ENCODE assay signal across 8 cellular contexts in the genomic region with DNA sequence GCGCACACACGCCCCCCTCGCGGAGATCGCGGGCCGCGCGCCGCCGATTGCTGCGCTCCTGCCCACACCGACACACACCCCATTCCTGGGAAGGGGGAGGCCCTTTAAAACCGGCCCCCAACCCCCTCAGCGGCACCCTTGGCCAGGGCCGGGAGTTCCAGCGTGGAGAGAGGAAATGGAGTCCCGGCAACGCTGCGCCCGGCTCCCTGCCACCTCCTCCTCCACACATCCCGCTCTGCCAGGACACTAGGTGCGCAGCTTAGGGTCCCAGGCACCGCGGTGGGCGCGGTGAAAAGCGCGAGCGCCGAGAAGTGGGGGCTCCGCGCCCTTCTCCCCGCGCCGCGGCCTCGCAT. TPM values are rescaled to one million over a fixed set of nuclear protein-coding genes. Genes with fewer than 3 reads are reported as not detected.
A peak's percentile ranks its signal among the peaks of the same experiment; 100 is the strongest.
DNase-seq lines count a peak whose midpoint lies in the region; TF ChIP-seq lines count a peak whose summit lies in the region.

No MANE protein-coding gene starts in this region.

- H3K27me3 ChIP-seq in esophagus muscularis mucosa (peaks cover 0 to 9% (median 0%) of the 10 kb centered on the region in 4 donors), osteoblast (ENCODE audit: insufficient read depth, low read length) (no peaks in the 10 kb centered on the region)

- peaks cover 40% of the 10 kb centered on the region for H3K79me2 ChIP-seq in osteoblast (ENCODE audit: insufficient read depth, low read length)

- H2AFZ ChIP-seq in osteoblast (ENCODE audit: low read length): peak overlapping the region; percentile 95

- TF ChIP-seq POLR2A in esophagus muscularis mucosa (IDR thresholded peaks at IDR 0.05; ENCODE audit: low read depth): no peak

- CTCF ChIA-PET in HEK293 (lab: Yijun Ruan, JAX): interaction anchor here (0.7 to 7.7 kb wide), 10 partner anchors 9 to 400 kb away, joined by 3 to 50 read pairs (median 4); no protein-coding TSS in a partner anchor
- CTCF ChIA-PET in RWPE1 (lab: Yijun Ruan, JAX): interaction anchor here (0.6 to 2.6 kb wide), 8 partner anchors 13 to 59 kb away, joined by 3 to 18 read pairs (median 5); no protein-coding TSS in a partner anchor

- H3K27ac ChIP-seq in HEK293 (ENCODE audit: extremely low read depth, low read depth, low read length) (peak overlapping the region; percentile 88), RWPE1 (peak overlapping the region; percentile 94), esophagus muscularis mucosa (replicated peaks in 1 of 4) (peak overlapping the region; percentile 93 to 100 (median 99)), osteoblast (ENCODE audit: low read depth, low read length) (peak overlapping the region; percentile 78)

- H3K9me3 ChIP-seq in HEK293 (ENCODE audit: control insufficient read depth, insufficient read depth, low read depth, low read length) (no peaks in the 10 kb centered on the region), esophagus muscularis mucosa (no peaks in the 10 kb centered on the region), osteoblast (ENCODE audit: low read depth, low read length) (no peaks in the 10 kb centered on the region)

- no peak for TF ChIP-seq EP300 in esophagus muscularis mucosa (IDR thresholded peaks at IDR 0.05)

- H4K20me1 ChIP-seq in osteoblast (ENCODE audit: insufficient read depth, low read length): peaks cover 6% of the 10 kb centered on the region

- TF ChIP-seq CTCF in HEK293 (tag by site-specific recombination; IDR thresholded peaks at IDR 0.05) (no peak; the same call in 1 of the 2 replicates), RWPE1 (conservative IDR thresholded peaks at IDR 0.05; ENCODE audit: low read depth) (no peak), esophagus muscularis mucosa (IDR thresholded peaks at IDR 0.05) (no peak), osteoblast (IDR thresholded peaks at IDR 0.05; ENCODE audit: extremely low read depth, low read depth, low read length) (no peak)

- H3K4me2 ChIP-seq in osteoblast (ENCODE audit: insufficient read depth, low read length): peak overlapping the region; percentile 87

- WGBS in esophagus muscularis mucosa: no CpG with 5 or more reads among the region's 38 CpGs

- peak overlapping the region; percentile 86 for H3K4me3 ChIP-seq in HEK293 (ENCODE audit: low read depth, low read length)
- H3K4me3 ChIP-seq in esophagus muscularis mucosa: peak overlapping the region; percentile 78 to 100 (median 95)
- peak overlapping the region; percentile 99 for H3K4me3 ChIP-seq in osteoblast (ENCODE audit: insufficient read depth, low read length)

- peaks cover 0 to 6% of the 10 kb centered on the region in 2 experiments; a peak in 1 of 3 replicates for H3K36me3 ChIP-seq in HEK293 (ENCODE audit: control insufficient read depth in 2 of 2, insufficient read depth in 1 of 2, low read length in 2 of 2)
- H3K36me3 ChIP-seq in esophagus muscularis mucosa: peaks cover 0 to 6% (median 2%) of the 10 kb centered on the region in 4 donors
- no peaks in the 10 kb centered on the region for H3K36me3 ChIP-seq in osteoblast (ENCODE audit: insufficient read depth, low read length)

- POLR2A ChIA-PET in HEK293 (lab: Yijun Ruan, JAX): interaction anchor here (0.8 to 2.7 kb wide), 14 partner anchors 10 to 79 kb away, joined by 3 to 33 read pairs (median 4); a partner anchor contains a TSS
- POLR2A ChIA-PET in RWPE1 (lab: Yijun Ruan, JAX; ENCODE audit: low non-redundant PET): interaction anchor here (1.5 kb wide), 1 partner anchor 10 kb away, joined by 4 read pairs; no protein-coding TSS in a partner anchor

- DNase-seq in NCI-H1092 treated with DMSO at 0.1 percent for 48 hours (lab: John Stamatoyannopoulos, UW): peak; percentile 44
- no peak for DNase-seq in NCI-H1092 (lab: John Stamatoyannopoulos, UW)
- no peak for DNase-seq in RWPE1 (ENCODE audit: low spot score)
- no peak for DNase-seq in esophagus muscularis mucosa (ENCODE audit: extremely low spot score)
- DNase-seq in osteoblast (ENCODE audit: insufficient read length, low spot score, missing footprints): peak; percentile 78
- no peak for DNase-seq in SIG-M5 treated with dmso at 0.1 percent for 504 hours (lab: John Stamatoyannopoulos, UW; ENCODE audit: unreplicated experiment)
- no peak for DNase-seq in H4 (ENCODE audit: low spot score)

- H3K4me1 ChIP-seq in HEK293 (ENCODE audit: control insufficient read depth, insufficient read depth, low read length) (peaks cover 19% of the 10 kb centered on the region), esophagus muscularis mucosa (peaks cover 39 to 48% (median 47%) of the 10 kb centered on the region in 4 donors), osteoblast (ENCODE audit: insufficient read depth, low read length) (peaks cover 39% of the 10 kb centered on the region)

- intact Hi-C loops in esophagus muscularis mucosa (cut with DNase I): loop anchor here (5.0 kb wide), 1 partner anchor 56 kb away; no protein-coding TSS in a partner anchor

TF ChIP-seq in HEK293, 187 proteins besides CTCF, POLR2A, EP300 and RAD21 (continues in another document):
- TF ChIP-seq ZNF239 (tag by site-specific recombination; IDR thresholded peaks at IDR 0.05) (no peak), ZNF777 (tag by site-specific recombination; IDR thresholded peaks at IDR 0.05; ENCODE audit: borderline replicate concordance) (0 out of 2 replicates have a peak, but pooled peaks have one; percentile 53), YY1 (tag by site-specific recombination; IDR thresholded peaks at IDR 0.05) (0 out of 2 replicates have a peak, but pooled peaks have one; percentile 0), ZNF2 (tag by site-specific recombination; IDR thresholded peaks at IDR 0.05) (0 out of 2 replicates have a peak, but pooled peaks have one; percentile 13), ZNF621 (tag by site-specific recombination; IDR thresholded peaks at IDR 0.05) (no peak), KLF9 (tag by site-specific recombination; IDR thresholded peaks at IDR 0.05; ENCODE audit: low read depth) (peak; percentile 69; the same call in 1 of the 2 replicates), ZNF366 (tag by site-specific recombination; conservative IDR thresholded peaks at IDR 0.05) (no peak), ZNF600 (tag by site-specific recombination; IDR thresholded peaks at IDR 0.05) (peak; percentile 62; the same call in 1 of the 2 replicates), HOXD13 (CRISPR knock-in tag; IDR thresholded peaks at IDR 0.05; ENCODE audit: borderline replicate concordance) (no peak), ZFP41 (tag by site-specific recombination; IDR thresholded peaks at IDR 0.05; ENCODE audit: borderline replicate concordance) (no peak), ZBTB48 (tag by site-specific recombination; IDR thresholded peaks at IDR 0.05) (peak; percentile 51; the same call in 1 of the 2 replicates), MYNN (tag by site-specific recombination; IDR thresholded peaks at IDR 0.05; ENCODE audit: borderline replicate concordance) (0 out of 2 replicates have a peak, but pooled peaks have one; percentile 11), KLF7 (tag by site-specific recombination; IDR thresholded peaks at IDR 0.05; ENCODE audit: borderline replicate concordance) (0 out of 2 replicates have a peak, but pooled peaks have one; percentile 9)
- TF ChIP-seq, protein P1, sequence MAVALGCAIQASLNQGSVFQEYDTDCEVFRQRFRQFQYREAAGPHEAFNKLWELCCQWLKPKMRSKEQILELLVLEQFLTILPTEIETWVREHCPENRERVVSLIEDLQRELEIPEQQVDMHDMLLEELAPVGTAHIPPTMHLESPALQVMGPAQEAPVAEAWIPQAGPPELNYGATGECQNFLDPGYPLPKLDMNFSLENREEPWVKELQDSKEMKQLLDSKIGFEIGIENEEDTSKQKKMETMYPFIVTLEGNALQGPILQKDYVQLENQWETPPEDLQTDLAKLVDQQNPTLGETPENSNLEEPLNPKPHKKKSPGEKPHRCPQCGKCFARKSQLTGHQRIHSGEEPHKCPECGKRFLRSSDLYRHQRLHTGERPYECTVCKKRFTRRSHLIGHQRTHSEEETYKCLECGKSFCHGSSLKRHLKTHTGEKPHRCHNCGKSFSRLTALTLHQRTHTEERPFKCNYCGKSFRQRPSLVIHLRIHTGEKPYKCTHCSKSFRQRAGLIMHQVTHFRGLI (tag by site-specific recombination; IDR thresholded peaks at IDR 0.05): no peak
- TF ChIP-seq, protein P2, sequence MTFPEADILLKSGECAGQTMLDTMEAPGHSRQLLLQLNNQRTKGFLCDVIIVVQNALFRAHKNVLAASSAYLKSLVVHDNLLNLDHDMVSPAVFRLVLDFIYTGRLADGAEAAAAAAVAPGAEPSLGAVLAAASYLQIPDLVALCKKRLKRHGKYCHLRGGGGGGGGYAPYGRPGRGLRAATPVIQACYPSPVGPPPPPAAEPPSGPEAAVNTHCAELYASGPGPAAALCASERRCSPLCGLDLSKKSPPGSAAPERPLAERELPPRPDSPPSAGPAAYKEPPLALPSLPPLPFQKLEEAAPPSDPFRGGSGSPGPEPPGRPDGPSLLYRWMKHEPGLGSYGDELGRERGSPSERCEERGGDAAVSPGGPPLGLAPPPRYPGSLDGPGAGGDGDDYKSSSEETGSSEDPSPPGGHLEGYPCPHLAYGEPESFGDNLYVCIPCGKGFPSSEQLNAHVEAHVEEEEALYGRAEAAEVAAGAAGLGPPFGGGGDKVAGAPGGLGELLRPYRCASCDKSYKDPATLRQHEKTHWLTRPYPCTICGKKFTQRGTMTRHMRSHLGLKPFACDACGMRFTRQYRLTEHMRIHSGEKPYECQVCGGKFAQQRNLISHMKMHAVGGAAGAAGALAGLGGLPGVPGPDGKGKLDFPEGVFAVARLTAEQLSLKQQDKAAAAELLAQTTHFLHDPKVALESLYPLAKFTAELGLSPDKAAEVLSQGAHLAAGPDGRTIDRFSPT (tag by site-specific recombination; IDR thresholded peaks at IDR 0.05): 0 out of 2 replicates have a peak, but pooled peaks have one; percentile 32
- TF ChIP-seq, protein P3, sequence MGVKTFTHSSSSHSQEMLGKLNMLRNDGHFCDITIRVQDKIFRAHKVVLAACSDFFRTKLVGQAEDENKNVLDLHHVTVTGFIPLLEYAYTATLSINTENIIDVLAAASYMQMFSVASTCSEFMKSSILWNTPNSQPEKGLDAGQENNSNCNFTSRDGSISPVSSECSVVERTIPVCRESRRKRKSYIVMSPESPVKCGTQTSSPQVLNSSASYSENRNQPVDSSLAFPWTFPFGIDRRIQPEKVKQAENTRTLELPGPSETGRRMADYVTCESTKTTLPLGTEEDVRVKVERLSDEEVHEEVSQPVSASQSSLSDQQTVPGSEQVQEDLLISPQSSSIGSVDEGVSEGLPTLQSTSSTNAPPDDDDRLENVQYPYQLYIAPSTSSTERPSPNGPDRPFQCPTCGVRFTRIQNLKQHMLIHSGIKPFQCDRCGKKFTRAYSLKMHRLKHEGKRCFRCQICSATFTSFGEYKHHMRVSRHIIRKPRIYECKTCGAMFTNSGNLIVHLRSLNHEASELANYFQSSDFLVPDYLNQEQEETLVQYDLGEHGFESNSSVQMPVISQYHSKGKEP (tag by site-specific recombination; IDR thresholded peaks at IDR 0.05): no peak

RNA-seq across cellular contexts. Expression of gene CDC42EP4, which starts 0.4 kb away (rescaled TPM):
- total RNA-seq in esophagus muscularis mucosa (100 to 1,000 TPM in 2 of 4 donors, 10 to 100 TPM in 2; 48.6 to 129 (median 104) TPM), osteoblast (13.8 and 16.3 TPM in 2 replicates)
- 29.8 and 30.9 TPM in 2 replicates for total RNA-seq in H4 (2014; rRNA removed; shearing (Covaris generic))

RNA-seq across cellular contexts. Expression of gene CPSF4L, which starts 49.7 kb away (rescaled TPM):
- total RNA-seq in esophagus muscularis mucosa (not detected), osteoblast (not detected in 2 replicates)
- not detected in 2 replicates for total RNA-seq in H4 (2014; rRNA removed; shearing (Covaris generic))

Comparison
In these comparisons a context has a peak if more than half of its experiments do, and no peak if none do; other contexts are left out.
1. DNase-seq: peak in NCI-H1092 treated with DMSO at 0.1 percent for 48 hours (single experiment) and osteoblast (single experiment); none in NCI-H1092 (single experiment), RWPE1 (single experiment), esophagus muscularis mucosa (single experiment), SIG-M5 treated with dmso at 0.1 percent for 504 hours (single experiment) and H4 (single experiment).
2. Peak in every context shown above with its lines, with median percentiles within 50 percentile points of each other: H3K27ac ChIP-seq and H3K4me3 ChIP-seq.